In the genomic region with DNA sequence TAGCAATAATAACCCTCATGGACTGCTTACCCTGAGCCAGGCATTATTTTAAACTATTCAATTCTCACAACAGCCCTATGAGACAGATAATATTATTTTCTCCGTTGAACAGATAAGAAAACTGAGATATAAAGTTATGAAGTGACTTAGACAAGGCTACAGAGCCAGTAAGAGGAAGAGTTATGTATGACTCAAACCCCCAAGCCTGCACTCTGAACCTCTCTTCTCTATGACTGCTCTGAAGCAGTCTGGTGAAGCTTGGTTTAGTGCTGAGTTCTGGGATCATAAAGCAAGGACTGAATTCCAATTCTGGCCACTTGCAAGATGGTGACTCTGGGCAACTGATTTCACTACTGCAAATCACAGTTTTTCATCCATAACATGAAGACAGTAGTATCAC, we compare ENCODE assay signal across 23 cellular contexts. TPM values are rescaled to one million over a fixed set of nuclear protein-coding genes. Genes with fewer than 3 reads are reported as not detected.
A peak's percentile ranks its signal among the peaks of the same experiment; 100 is the strongest.
DNase-seq lines count a peak whose midpoint lies in the region; ATAC-seq and TF ChIP-seq lines count a peak whose summit lies in the region.
"Had no signal": no experiment of that assay in that cellular context is flagged by ENCODE, and none has a peak within 500 bp of the region (broad histone marks: within the 10 kb centered on the region; RNA-seq: fewer than 3 reads in every experiment).

No MANE protein-coding gene starts in this region.

- H3K36me3 Mint-ChIP-seq in progenitor cell of endocrine pancreas (ENCODE audit: insufficient read depth), result peaks cover 2% of the 10 kb centered on the region
- H3K36me3 Mint-ChIP-seq: natural killer cell treated with Interleukin-12 subunit alpha and Interleukin-12 subunit beta and Interleukin-15 and Interleukin-18, amount 100 ng/mL, for 72 hours had no signal

- no peaks in the 10 kb centered on the region for H3K27me3 Mint-ChIP-seq in progenitor cell of endocrine pancreas

- H3K27ac Mint-ChIP-seq in progenitor cell of endocrine pancreas, result peak overlapping the region; percentile 8
- H3K27ac Mint-ChIP-seq: B cell; GM23338; natural killer cell treated with Interleukin-12 subunit alpha and Interleukin-12 subunit beta and Interleukin-15 and Interleukin-18, amount 100 ng/mL, for 72 hours; T-helper 2 cell treated with Interferon-gamma antibody and Interleukin-4, amounts not matched to agents 5 μg/mL and 100 μg/mL, for 36 hours had no signal

- DNase-seq in ELR (ENCODE audit: low read depth), result peak; percentile 77
- DNase-seq in amniotic epithelial cell (ENCODE audit: low read depth), result peak; percentile 77
- DNase-seq in fibroblast of villous mesenchyme (ENCODE audit: low read depth), result peak; percentile 24
- DNase-seq in progenitor cell of endocrine pancreas (ENCODE audit: low spot score, unreplicated experiment), result no peak
- DNase-seq in NCI-H82 (lab: John Stamatoyannopoulos, UW), result no peak
- no peak for DNase-seq in HPDE6-E6E7 (ENCODE audit: extremely low spot score)
- no peak for DNase-seq in D341Med (ENCODE audit: low spot score)
- DNase-seq: activated CD4-positive, alpha-beta T cell treated with anti-CD3 and anti-CD28 coated beads for 1 hour; activated CD8-positive, alpha-beta memory T cell treated with anti-CD3 and anti-CD28 coated beads, Interleukin-2, amount 50 U/mL, for 48 hours; activated naive CD4-positive, alpha-beta T cell; esophagus squamous epithelium; NCI-H1930; NCI-H510A treated with DMSO at 0.1 percent for 48 hours; stimulated activated CD4-positive, alpha-beta T cell treated with anti-CD3 and anti-CD28 coated beads, Interleukin-1b, Interleukin-23, amount 100 ng/mL, for 48 hours; substantia nigra had no signal

- peaks cover 23% of the 10 kb centered on the region for H3K4me1 Mint-ChIP-seq in progenitor cell of endocrine pancreas (ENCODE audit: low read depth)
- H3K4me1 Mint-ChIP-seq: B cell had no signal

- no peak for ATAC-seq in HG03520 (IDR thresholded peaks at IDR 0.05; ENCODE audit: unreplicated experiment)
- ATAC-seq: GM23338; natural killer cell treated with Interleukin-12 subunit alpha and Interleukin-12 subunit beta and Interleukin-15 and Interleukin-18, amount 100 ng/mL, for 72 hours had no signal

- no peaks in the 10 kb centered on the region for H3K9me3 Mint-ChIP-seq in progenitor cell of endocrine pancreas (ENCODE audit: low read depth)
- H3K9me3 Mint-ChIP-seq: GM23338; natural killer cell treated with Interleukin-12 subunit alpha and Interleukin-12 subunit beta and Interleukin-15 and Interleukin-18, amount 100 ng/mL, for 72 hours; T-helper 2 cell treated with Interferon-gamma antibody and Interleukin-4, amounts not matched to agents 5 μg/mL and 100 μg/mL, for 36 hours had no signal

- H3K4me3 Mint-ChIP-seq in progenitor cell of endocrine pancreas (ENCODE audit: low read depth), result no peak overlapping the region
- H3K4me3 Mint-ChIP-seq: B cell; GM23338; natural killer cell treated with Interleukin-12 subunit alpha and Interleukin-12 subunit beta and Interleukin-15 and Interleukin-18, amount 100 ng/mL, for 72 hours; T-helper 2 cell treated with Interferon-gamma antibody and Interleukin-4, amounts not matched to agents 5 μg/mL and 100 μg/mL, for 36 hours had no signal

- TF ChIP-seq CTCF in fibroblast of villous mesenchyme (IDR thresholded peaks at IDR 0.05; ENCODE audit: insufficient read depth, low read depth, low read length) (no peak), progenitor cell of endocrine pancreas (IDR thresholded peaks at IDR 0.05; ENCODE audit: unreplicated experiment) (no peak)

- H3K4me3 ChIP-seq in fibroblast of villous mesenchyme (ENCODE audit: low read depth, low read length), result no peak overlapping the region
- H3K4me3 ChIP-seq: esophagus squamous epithelium, GM23338, right atrium auricular region had no signal

RNA-seq across cellular contexts. Expression of a gene that starts 34.5 kb away (rescaled TPM):
- total RNA-seq in fibroblast of villous mesenchyme, result 69.5 and 70.5 TPM in 2 replicates
- 99.8 and 108 TPM in 2 replicates for total RNA-seq in progenitor cell of endocrine pancreas

RNA-seq across cellular contexts. Expression of a gene that starts 45.4 kb away (rescaled TPM):
- 61.7 and 67.3 TPM in 2 replicates for total RNA-seq in fibroblast of villous mesenchyme
- total RNA-seq in progenitor cell of endocrine pancreas, result 126 and 131 TPM in 2 replicates

RNA-seq across cellular contexts. Expression of a gene that starts 47.9 kb away (rescaled TPM):
- total RNA-seq in fibroblast of villous mesenchyme (not detected in 2 replicates), progenitor cell of endocrine pancreas (not detected in 2 replicates)
- total RNA-seq: B cell; dermis microvascular lymphatic vessel endothelial cell; esophagus squamous epithelium; natural killer cell treated with Interleukin-12 subunit alpha and Interleukin-12 subunit beta and Interleukin-15 and Interleukin-18, amount 100 ng/mL, for 72 hours; OCI-LY7 had no signal

RNA-seq across cellular contexts. Expression of a gene that starts 53.2 kb away (rescaled TPM):
- total RNA-seq in fibroblast of villous mesenchyme (not detected in 2 replicates), progenitor cell of endocrine pancreas (0.12 TPM in 1 of 2 replicates, not detected in the other)
- total RNA-seq: B cell; natural killer cell treated with Interleukin-12 subunit alpha and Interleukin-12 subunit beta and Interleukin-15 and Interleukin-18, amount 100 ng/mL, for 72 hours; OCI-LY7 had no signal

Comparison
In these comparisons a context has a peak if more than half of its experiments do, and no peak if none do; other contexts are left out.
1. DNase-seq: peak in ELR (single experiment), amniotic epithelial cell (single experiment) and fibroblast of villous mesenchyme (single experiment); none in progenitor cell of endocrine pancreas (single experiment), NCI-H82 (single experiment), HPDE6-E6E7 (single experiment) and D341Med (single experiment).